ENCODE assay signal across 21 cellular contexts in the genomic region with DNA sequence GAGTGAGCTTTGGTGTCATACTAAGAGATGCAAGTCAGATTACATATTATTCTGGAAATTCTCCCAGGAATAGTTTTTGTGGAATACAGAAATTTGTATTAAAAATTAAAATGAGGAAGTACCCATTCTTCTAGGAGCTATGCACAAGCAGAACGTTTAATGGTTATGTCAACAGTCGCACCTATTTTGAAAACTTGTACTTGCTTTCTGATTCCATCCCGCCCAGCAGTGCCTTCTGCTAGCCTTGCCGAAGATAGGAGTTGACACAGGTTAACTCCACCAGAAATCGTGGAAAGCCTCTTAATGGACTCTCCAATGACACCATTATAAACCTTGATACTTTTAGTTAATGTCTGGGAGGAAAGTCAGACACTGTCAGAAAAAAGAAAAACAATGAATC. TPM values are rescaled to one million over a fixed set of nuclear protein-coding genes. Genes with fewer than 3 reads are reported as not detected.
DNase-seq lines count a peak whose midpoint lies in the region; ATAC-seq and TF ChIP-seq lines count a peak whose summit lies in the region.
"Had no signal": no experiment of that assay in that cellular context is flagged by ENCODE, and none has a peak within 500 bp of the region (broad histone marks: within the 10 kb centered on the region; RNA-seq: fewer than 3 reads in every experiment).

No MANE protein-coding gene starts in this region.

- H3K4me1 ChIP-seq in mucosa of descending colon (ENCODE audit: low read depth) = no peaks in the 10 kb centered on the region
- H3K4me1 ChIP-seq in effector memory CD4-positive, alpha-beta T cell (ENCODE audit: control insufficient read depth, insufficient read depth, low read length, poor library complexity, severe bottlenecking) = no peaks in the 10 kb centered on the region
- H3K4me1 ChIP-seq: BLaER1 treated with 17β-estradiol and CSF1 and Interleukin-3, amounts not matched to agents 10 nM and 100 nM; Caco-2 had no signal

- H3K36me3 ChIP-seq in mucosa of descending colon (ENCODE audit: low read depth) = no peaks in the 10 kb centered on the region
- no peaks in the 10 kb centered on the region for H3K36me3 ChIP-seq in effector memory CD4-positive, alpha-beta T cell (ENCODE audit: control insufficient read depth, insufficient read depth, low read length)
- H3K36me3 ChIP-seq: BLaER1 treated with 17β-estradiol and CSF1 and Interleukin-3, amounts not matched to agents 10 nM and 100 nM had no signal

- intact Hi-C loops in dorsolateral prefrontal cortex (cut with DNase I) = loop anchor here in 1 of 2 donors (2.0 kb wide), 2 partner anchors 29 to 95 kb away; no protein-coding TSS in a partner anchor
- intact Hi-C loops in mucosa of descending colon (cut with DNase I, micrococcal nuclease) = no loop called here

- no peak overlapping the region for H3K4me3 ChIP-seq in dorsolateral prefrontal cortex
- no peak overlapping the region for H3K4me3 ChIP-seq in mucosa of descending colon
- no peak overlapping the region for H3K4me3 ChIP-seq in effector memory CD4-positive, alpha-beta T cell (ENCODE audit: insufficient read depth, low read depth, low read length, poor library complexity, severe bottlenecking)
- H3K4me3 ChIP-seq: BLaER1 treated with 17β-estradiol and CSF1 and Interleukin-3, amounts not matched to agents 10 nM and 100 nM; GM12878 had no signal

- DNase-seq in dorsolateral prefrontal cortex (no peak), mucosa of descending colon (no peak), NCI-H82 treated with DMSO at 0.1 percent for 48 hours (lab: John Stamatoyannopoulos, UW; ENCODE audit: unreplicated experiment) (no peak), EL (no peak)
- DNase-seq in effector memory CD4-positive, alpha-beta T cell = no peak
- DNase-seq: 8988T; AML-193; Caco-2; Calu3; CD4-positive, alpha-beta T cell; CD8-positive, alpha-beta T cell; DMS79 treated with DMSO at 0.1 percent for 48 hours; GDM1 had no signal

- H3K9me3 ChIP-seq in mucosa of descending colon = no peaks in the 10 kb centered on the region
- H3K9me3 ChIP-seq in effector memory CD4-positive, alpha-beta T cell (ENCODE audit: control insufficient read depth, low read length) = no peaks in the 10 kb centered on the region
- H3K9me3 ChIP-seq: BLaER1 treated with 17β-estradiol and CSF1 and Interleukin-3, amounts not matched to agents 10 nM and 100 nM; Caco-2 had no signal

- peak; percentile 57 for ATAC-seq in mucosa of descending colon
- ATAC-seq: CD8-positive, alpha-beta T cell; GM12878 had no signal

- TF ChIP-seq CTCF in 22Rv1 (IDR thresholded peaks at IDR 0.05) = no peak
- no peak for TF ChIP-seq CTCF in dorsolateral prefrontal cortex (IDR thresholded peaks at IDR 0.05 in 54 of 56, conservative IDR thresholded peaks at IDR 0.05 in 2 of 56; ENCODE audit: low read depth in 1 of 56, partially characterized antibody in 56 of 56)
- TF ChIP-seq CTCF in mucosa of descending colon (IDR thresholded peaks at IDR 0.05) = no peak

- H3K27me3 ChIP-seq in dorsolateral prefrontal cortex = no peaks in the 10 kb centered on the region
- no peaks in the 10 kb centered on the region for H3K27me3 ChIP-seq in effector memory CD4-positive, alpha-beta T cell (replicated peaks; ENCODE audit: control insufficient read depth, insufficient read depth, low read length, poor library complexity, severe bottlenecking)
- H3K27me3 ChIP-seq: BLaER1 treated with 17β-estradiol and CSF1 and Interleukin-3, amounts not matched to agents 10 nM and 100 nM had no signal

- H3K27ac ChIP-seq in 22Rv1 (0 out of 2 replicates have a peak overlapping the region, but pooled peaks have one; percentile 9), dorsolateral prefrontal cortex (peak overlapping the region in 30 of 59 donors; percentile 2 to 89 (median 68)), temporal lobe (ENCODE audit: low read depth, low read length) (peak overlapping the region; percentile 14)
- no peak overlapping the region for H3K27ac ChIP-seq in effector memory CD4-positive, alpha-beta T cell (ENCODE audit: insufficient read depth, low read length, poor library complexity, severe bottlenecking)
- H3K27ac ChIP-seq: BLaER1 treated with 17β-estradiol and CSF1 and Interleukin-3, amounts not matched to agents 10 nM and 100 nM; C4-2B had no signal

RNA-seq across cellular contexts. Expression of a gene that starts 6.7 kb away (rescaled TPM):
- total RNA-seq in dorsolateral prefrontal cortex (not detected), mucosa of descending colon (not detected), temporal lobe (not detected)
- total RNA-seq: A673; B cell; Caco-2; Calu3; CD4-positive, alpha-beta T cell; CD8-positive, alpha-beta T cell; G401; GM12878 had no signal

RNA-seq across cellular contexts. Expression of a gene that starts 49.9 kb away (rescaled TPM):
- total RNA-seq in dorsolateral prefrontal cortex (10 to 100 TPM; 30.0 to 93.7 (median 67.0) TPM), mucosa of descending colon (10 to 100 TPM; 10.1 to 24.3 (median 21.1) TPM), temporal lobe (45.2 TPM)
- total RNA-seq: B cell; CD4-positive, alpha-beta T cell; CD8-positive, alpha-beta T cell; G401 had no signal
